Comparison of ENCODE assay signal across 16 cellular contexts in genomic region chr3:90010341-90010740, GRCh38.
DNase-seq lines count a peak whose midpoint lies in the region; ATAC-seq and TF ChIP-seq lines count a peak whose summit lies in the region.
"Had no signal": no experiment of that assay in that cellular context is flagged by ENCODE, and none has a peak within 500 bp of the region (broad histone marks: within the 10 kb centered on the region; RNA-seq: fewer than 3 reads in every experiment).

No MANE protein-coding gene starts in this region.

- TF ChIP-seq CTCF in brain microvascular endothelial cell (IDR thresholded peaks at IDR 0.05; ENCODE audit: low read depth, low read length, missing control alignments) (no peak), MM.1S (IDR thresholded peaks at IDR 0.05; ENCODE audit: low read length) (no peak)

- H2AFZ ChIP-seq in MM.1S (ENCODE audit: low read length): no peak overlapping the region

- in situ Hi-C loops in brain microvascular endothelial cell (cut with HindIII; ENCODE audit: low pct_ligation_motif_present, low sequenced_read_pairs): no loop called here

- DNase-seq in Right ventricle myocardium superior (no peak), right cardiac atrium (no peak), brain microvascular endothelial cell (peak; percentile 88), iPS DF 19.7 (ENCODE audit: low read depth, low spot score) (peak; percentile 15), stromal cell of bone marrow (ENCODE audit: low read depth) (peak; percentile 38), MM.1S (no peak)
- DNase-seq in activated CD4-positive, alpha-beta T cell treated with anti-CD3 and anti-CD28 coated beads for 4 hours: no peak
- DNase-seq in stimulated activated CD4-positive, alpha-beta T cell treated with anti-CD3 and anti-CD28 coated beads, Interleukin-2, amount 100 ng/mL, for 48 hours: no peak
- DNase-seq: activated CD8-positive, alpha-beta T cell treated with anti-CD3 and anti-CD28 coated beads for 36 hours; activated naive CD4-positive, alpha-beta T cell treated with anti-CD3 and anti-CD28 coated beads, Interleukin-2, amount 10 ng/mL, durations not matched to agents 7 days and 5 days; dorsolateral prefrontal cortex; left colon; NCI-H146; NCI-H524; T-helper 9 cell; upper lobe of left lung had no signal

- H3K27ac ChIP-seq in right cardiac atrium (ENCODE audit: low read length) (no peak overlapping the region), brain microvascular endothelial cell (peak overlapping the region; percentile 64), MM.1S (ENCODE audit: low read length) (no peak overlapping the region)
- H3K27ac ChIP-seq: dorsolateral prefrontal cortex, upper lobe of left lung had no signal

- H3K4me1 ChIP-seq in right cardiac atrium (ENCODE audit: control insufficient read depth, insufficient read depth, low read length): peaks cover 3% of the 10 kb centered on the region
- no peaks in the 10 kb centered on the region; the same call in 1 of the 2 replicates for H3K4me1 ChIP-seq in MM.1S (ENCODE audit: low read length)

- 24% methylated on average over 3 of the region's 3 CpGs for WGBS in right cardiac atrium

- ATAC-seq in Right ventricle myocardium superior (ENCODE audit: poor library complexity): peak; percentile 65
- ATAC-seq in right cardiac atrium: no peak
- ATAC-seq: activated CD8-positive, alpha-beta T cell treated with anti-CD3 and anti-CD28 coated beads for 36 hours; left colon had no signal

- intact Hi-C loops in Right ventricle myocardium superior (cut with DNase I) (no loop called here), right cardiac atrium (cut with DNase I) (no loop called here)

- no peaks in the 10 kb centered on the region; the same call in 1 of the 2 replicates for H3F3A ChIP-seq in MM.1S (ENCODE audit: insufficient read depth, low read length)

- no peaks in the 10 kb centered on the region for H4K20me1 ChIP-seq in MM.1S (ENCODE audit: insufficient read depth, low read length)

- no peak overlapping the region for H3K4me2 ChIP-seq in MM.1S (ENCODE audit: low read depth, low read length)

- H3K9me3 ChIP-seq in right cardiac atrium (ENCODE audit: control insufficient read depth, low read length) (no peaks in the 10 kb centered on the region), MM.1S (replicated peaks; ENCODE audit: insufficient read depth, low read length) (no peaks in the 10 kb centered on the region)
- H3K9me3 ChIP-seq: upper lobe of left lung had no signal

- no peaks in the 10 kb centered on the region for H3K79me2 ChIP-seq in MM.1S (ENCODE audit: low read length)

- no peaks in the 10 kb centered on the region for H3K9me2 ChIP-seq in MM.1S (replicated peaks; ENCODE audit: insufficient read depth, low read length)

- H3K4me3 ChIP-seq in right cardiac atrium (ENCODE audit: low read length) (no peak overlapping the region), brain microvascular endothelial cell (ENCODE audit: low read depth, low read length) (no peak overlapping the region), MM.1S (ENCODE audit: low read length) (no peak overlapping the region)
- H3K4me3 ChIP-seq: upper lobe of left lung had no signal

- H3K36me3 ChIP-seq in brain microvascular endothelial cell (replicated peaks) (no peaks in the 10 kb centered on the region), MM.1S (replicated peaks; ENCODE audit: insufficient read depth, low read length) (no peaks in the 10 kb centered on the region)
- H3K36me3 ChIP-seq: upper lobe of left lung had no signal

- no peak overlapping the region for H3K9ac ChIP-seq in MM.1S (ENCODE audit: low read length)

- H3K27me3 ChIP-seq in right cardiac atrium (ENCODE audit: control insufficient read depth, insufficient read depth): no peaks in the 10 kb centered on the region
- H3K27me3 ChIP-seq in brain microvascular endothelial cell (replicated peaks): no peaks in the 10 kb centered on the region
- H3K27me3 ChIP-seq in MM.1S (replicated peaks; ENCODE audit: insufficient read depth, low read length): no peaks in the 10 kb centered on the region
- H3K27me3 ChIP-seq: dorsolateral prefrontal cortex, upper lobe of left lung had no signal

Comparison
In these comparisons a context has a peak if more than half of its experiments do, and no peak if none do; other contexts are left out.
1. DNase-seq: peak in brain microvascular endothelial cell (single experiment), iPS DF 19.7 (single experiment) and stromal cell of bone marrow (single experiment); none in Right ventricle myocardium superior (single experiment), right cardiac atrium (0 of 3), activated CD4-positive, alpha-beta T cell treated with anti-CD3 and anti-CD28 coated beads for 4 hours (0 of 2), stimulated activated CD4-positive, alpha-beta T cell treated with anti-CD3 and anti-CD28 coated beads, Interleukin-2, amount 100 ng/mL, for 48 hours (0 of 2) and MM.1S (single experiment).